In the genomic region with DNA sequence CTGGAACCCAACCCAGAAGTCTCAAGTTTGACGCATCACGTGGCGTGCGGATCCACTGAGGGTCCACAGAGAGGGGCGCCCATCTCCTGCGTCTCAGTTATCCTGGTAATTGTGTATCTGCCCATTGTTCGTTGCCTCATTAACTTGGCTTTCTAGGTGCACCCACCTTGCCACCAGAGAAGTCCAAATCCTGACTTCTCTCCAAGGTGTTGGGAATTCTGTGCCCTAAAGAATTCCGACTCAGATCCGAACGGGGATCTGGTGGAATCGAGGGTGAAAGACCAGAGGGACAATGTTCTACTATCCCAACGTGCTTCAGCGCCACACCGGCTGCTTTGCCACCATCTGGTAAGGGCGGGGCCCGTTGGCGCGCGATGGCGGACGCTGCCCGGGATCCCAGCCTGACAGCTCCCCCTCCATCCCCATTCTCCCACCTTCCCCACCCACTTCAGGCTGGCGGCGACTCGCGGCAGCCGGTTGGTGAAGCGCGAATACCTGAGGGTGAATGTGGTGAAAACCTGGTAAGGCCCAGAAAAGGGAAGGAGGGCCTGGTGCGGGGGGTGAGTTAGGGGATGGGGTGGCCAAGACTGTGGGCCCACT, we compare ENCODE assay signal across 9 cellular contexts. TPM values are rescaled to one million over a fixed set of nuclear protein-coding genes. Genes with fewer than 3 reads are reported as not detected.
DNase-seq lines count a peak whose midpoint lies in the region; ATAC-seq lines count a peak whose summit lies in the region.
"Had no signal": no experiment of that assay in that cellular context is flagged by ENCODE, and none has a peak within 500 bp of the region (broad histone marks: within the 10 kb centered on the region; RNA-seq: fewer than 3 reads in every experiment).

No MANE protein-coding gene starts in this region.

- peaks cover 44% of the 10 kb centered on the region for H3K4me1 Mint-ChIP-seq in activated CD8-positive, alpha-beta T cell treated with anti-CD3 and anti-CD28 coated beads, Interleukin-2, amount 10 ng/mL, durations not matched to agents 7 days and 5 days (ENCODE audit: low read depth)
- H3K4me1 Mint-ChIP-seq in stimulated activated naive B cell treated with anti-CD40 and anti-IgM and Interleukin-4, amounts not matched to agents 10 μg/mL and 1 μg/mL and 100 μg/mL, for 72 hours: peaks cover 15 to 26% of the 10 kb centered on the region in 2 donors

- peaks cover 60% of the 10 kb centered on the region for H3K36me3 Mint-ChIP-seq in activated CD8-positive, alpha-beta T cell treated with anti-CD3 and anti-CD28 coated beads, Interleukin-2, amount 10 ng/mL, durations not matched to agents 7 days and 5 days (ENCODE audit: low read depth)
- peaks cover 24 to 29% of the 10 kb centered on the region in 2 donors for H3K36me3 Mint-ChIP-seq in stimulated activated naive B cell treated with anti-CD40 and anti-IgM and Interleukin-4, amounts not matched to agents 10 μg/mL and 1 μg/mL and 100 μg/mL, for 72 hours

- no peaks in the 10 kb centered on the region for H3K27me3 Mint-ChIP-seq in activated CD8-positive, alpha-beta T cell treated with anti-CD3 and anti-CD28 coated beads, Interleukin-2, amount 10 ng/mL, durations not matched to agents 7 days and 5 days (ENCODE audit: low read depth)
- H3K27me3 Mint-ChIP-seq in stimulated activated naive B cell treated with anti-CD40 and anti-IgM and Interleukin-4, amounts not matched to agents 10 μg/mL and 1 μg/mL and 100 μg/mL, for 72 hours: no peaks in the 10 kb centered on the region

- no peaks in the 10 kb centered on the region for H3K27me3 ChIP-seq in iPS-15b (ENCODE audit: control insufficient read depth, insufficient read depth, low read length)

- DNase-seq in NCI-H510A (lab: John Stamatoyannopoulos, UW) (peak; percentile 3), NCI-H510A treated with DMSO at 0.1 percent for 48 hours (lab: John Stamatoyannopoulos, UW) (no peak), GM19240 (ENCODE audit: insufficient read length, low spot score) (no peak)
- no peak for DNase-seq in activated CD8-positive, alpha-beta T cell treated with anti-CD3 and anti-CD28 coated beads, Interleukin-2, amount 10 ng/mL, durations not matched to agents 7 days and 5 days
- no peak for DNase-seq in stimulated activated naive B cell treated with anti-CD40 and anti-IgM and Interleukin-4, amounts not matched to agents 10 μg/mL and 1 μg/mL and 100 μg/mL, for 72 hours
- no peak for DNase-seq in stimulated activated CD8-positive, alpha-beta memory T cell treated with anti-CD3 and anti-CD28 coated beads, Interleukin-4, amount 100 ng/mL, for 48 hours
- DNase-seq: ACHN had no signal

- H3K9me3 Mint-ChIP-seq in activated CD8-positive, alpha-beta T cell treated with anti-CD3 and anti-CD28 coated beads, Interleukin-2, amount 10 ng/mL, durations not matched to agents 7 days and 5 days (ENCODE audit: insufficient read depth): no peaks in the 10 kb centered on the region
- H3K9me3 Mint-ChIP-seq in stimulated activated naive B cell treated with anti-CD40 and anti-IgM and Interleukin-4, amounts not matched to agents 10 μg/mL and 1 μg/mL and 100 μg/mL, for 72 hours: no peaks in the 10 kb centered on the region

- peaks cover 12% of the 10 kb centered on the region for H3K36me3 ChIP-seq in iPS-15b (ENCODE audit: control insufficient read depth, insufficient read depth, low read length)

- peak overlapping the region; percentile 77 for H3K4me3 Mint-ChIP-seq in activated CD8-positive, alpha-beta T cell treated with anti-CD3 and anti-CD28 coated beads, Interleukin-2, amount 10 ng/mL, durations not matched to agents 7 days and 5 days
- peak overlapping the region; percentile 84 to 99 for H3K4me3 Mint-ChIP-seq in stimulated activated naive B cell treated with anti-CD40 and anti-IgM and Interleukin-4, amounts not matched to agents 10 μg/mL and 1 μg/mL and 100 μg/mL, for 72 hours

- POLR2A ChIA-PET in activated CD8-positive, alpha-beta T cell treated with anti-CD3 and anti-CD28 coated beads, Interleukin-2, amount 10 ng/mL, durations not matched to agents 7 days and 5 days (lab: Charles Lee): interaction anchor here (2.0 to 6.2 kb wide), 3 partner anchors 11 to 15 kb away, joined by 4 to 74 read pairs (median 25); partner anchors contain the start of genes IPO4 and IRF9

- H3K9ac ChIP-seq in iPS-15b (ENCODE audit: low read depth, low read length): peak overlapping the region; percentile 37

- peak overlapping the region; percentile 72 for H3K27ac Mint-ChIP-seq in activated CD8-positive, alpha-beta T cell treated with anti-CD3 and anti-CD28 coated beads, Interleukin-2, amount 10 ng/mL, durations not matched to agents 7 days and 5 days
- no peak overlapping the region for H3K27ac Mint-ChIP-seq in stimulated activated naive B cell treated with anti-CD40 and anti-IgM and Interleukin-4, amounts not matched to agents 10 μg/mL and 1 μg/mL and 100 μg/mL, for 72 hours

- H3K4me1 ChIP-seq in iPS-15b (ENCODE audit: control insufficient read depth, insufficient read depth, low read length): peaks cover 3% of the 10 kb centered on the region

- CTCF ChIA-PET in activated CD8-positive, alpha-beta T cell treated with anti-CD3 and anti-CD28 coated beads, Interleukin-2, amount 10 ng/mL, durations not matched to agents 7 days and 5 days (lab: Charles Lee): interaction anchor here (2.5 kb wide), 1 partner anchor 11 kb away, joined by 7 read pairs; the partner anchor contains the start of gene IRF9

- no peaks in the 10 kb centered on the region for H3K9me3 ChIP-seq in iPS-15b (ENCODE audit: control insufficient read depth, insufficient read depth, low read length)

- H3K4me3 ChIP-seq in iPS-15b (ENCODE audit: low read depth, low read length): peak overlapping the region; percentile 81

- ATAC-seq in activated CD8-positive, alpha-beta T cell treated with anti-CD3 and anti-CD28 coated beads, Interleukin-2, amount 10 ng/mL, durations not matched to agents 7 days and 5 days: no peak
- ATAC-seq in stimulated activated naive B cell treated with anti-CD40 and anti-IgM and Interleukin-4, amounts not matched to agents 10 μg/mL and 1 μg/mL and 100 μg/mL, for 72 hours (replicated peaks): no peak
- ATAC-seq in HG02623 (IDR thresholded peaks at IDR 0.05; ENCODE audit: unreplicated experiment): no peak

RNA-seq across cellular contexts. Expression of gene REC8, which starts 0.5 kb away (rescaled TPM):
- 10 to 100 TPM; 54.5 to 58.6 TPM for total RNA-seq in activated CD8-positive, alpha-beta T cell treated with anti-CD3 and anti-CD28 coated beads, Interleukin-2, amount 10 ng/mL, durations not matched to agents 7 days and 5 days

RNA-seq across cellular contexts. Expression of gene IRF9, which starts 11.3 kb away (rescaled TPM):
- total RNA-seq in activated CD8-positive, alpha-beta T cell treated with anti-CD3 and anti-CD28 coated beads, Interleukin-2, amount 10 ng/mL, durations not matched to agents 7 days and 5 days: 100 to 1,000 TPM; 221 to 242 TPM

RNA-seq across cellular contexts. Expression of gene IPO4, which starts 16.3 kb away (rescaled TPM):
- 10 to 100 TPM; 56.3 to 60.1 TPM for total RNA-seq in activated CD8-positive, alpha-beta T cell treated with anti-CD3 and anti-CD28 coated beads, Interleukin-2, amount 10 ng/mL, durations not matched to agents 7 days and 5 days

RNA-seq across cellular contexts. Expression of gene TM9SF1, which starts 22.9 kb away (rescaled TPM):
- 10 to 100 TPM; 29.3 to 32.8 TPM for total RNA-seq in activated CD8-positive, alpha-beta T cell treated with anti-CD3 and anti-CD28 coated beads, Interleukin-2, amount 10 ng/mL, durations not matched to agents 7 days and 5 days

RNA-seq across cellular contexts. Expression of gene RNF31, which starts 25.1 kb away (rescaled TPM):
- total RNA-seq in activated CD8-positive, alpha-beta T cell treated with anti-CD3 and anti-CD28 coated beads, Interleukin-2, amount 10 ng/mL, durations not matched to agents 7 days and 5 days: 100 to 1,000 TPM; 123 to 142 TPM
